14 cellular contexts compared by ENCODE assay signal in genomic region chr5:136123236-136123768, GRCh38. TPM values are rescaled to one million over a fixed set of nuclear protein-coding genes. Genes with fewer than 3 reads are reported as not detected.
DNase-seq lines count a peak whose midpoint lies in the region; ATAC-seq and TF ChIP-seq lines count a peak whose summit lies in the region.
"Had no signal": no experiment of that assay in that cellular context is flagged by ENCODE, and none has a peak within 500 bp of the region (broad histone marks: within the 10 kb centered on the region; RNA-seq: fewer than 3 reads in every experiment).

No MANE protein-coding gene starts in this region.

- ATAC-seq in RWPE2 (ENCODE audit: low read depth), result peak; percentile 95
- ATAC-seq in naive thymus-derived CD8-positive, alpha-beta T cell, result no peak
- no peak for ATAC-seq in HG03095 (IDR thresholded peaks at IDR 0.05; ENCODE audit: unreplicated experiment)
- ATAC-seq: heart right ventricle had no signal

- H3K27me3 ChIP-seq in RWPE2 (ENCODE audit: insufficient read depth, poor library complexity, severe bottlenecking) (no peaks in the 10 kb centered on the region), dorsolateral prefrontal cortex (peaks cover 0 to 6% (median 0%) of the 10 kb centered on the region in 45 donors)
- H3K27me3 ChIP-seq: BLaER1, sigmoid colon, SJCRH30 had no signal

- no peak overlapping the region for H3K4me3 ChIP-seq in RWPE2 (ENCODE audit: severe bottlenecking)
- no peak overlapping the region for H3K4me3 ChIP-seq in dorsolateral prefrontal cortex
- H3K4me3 ChIP-seq: BLaER1, coronary artery, heart right ventricle, sigmoid colon, SJCRH30 had no signal

- no peaks in the 10 kb centered on the region for H3K36me3 ChIP-seq in RWPE2 (ENCODE audit: low read depth)
- H3K36me3 ChIP-seq: BLaER1, heart right ventricle, sigmoid colon, SJCRH30 had no signal

- BruUV-seq in Calu3 (replicated peaks; lab: Mats Ljungman, UMichigan), result no TSS peak

- peaks cover 12% of the 10 kb centered on the region for H3K4me1 ChIP-seq in RWPE2 (ENCODE audit: insufficient read depth, poor library complexity, severe bottlenecking)

- H3K36me3 Mint-ChIP-seq in Calu3 (ENCODE audit: insufficient read depth, unreplicated experiment), result peaks cover 4% of the 10 kb centered on the region
- no peaks in the 10 kb centered on the region for H3K36me3 Mint-ChIP-seq in naive thymus-derived CD8-positive, alpha-beta T cell

- H3K27ac Mint-ChIP-seq in Calu3 (ENCODE audit: unreplicated experiment), result peak overlapping the region; percentile 97
- no peak overlapping the region for H3K27ac Mint-ChIP-seq in naive thymus-derived CD8-positive, alpha-beta T cell

- CTCF ChIA-PET in Calu3 (lab: Charles Lee), result interaction anchor here (0.6 to 2.4 kb wide), 12 partner anchors 9 to 92 kb away, joined by 3 to 15 read pairs (median 4); partner anchors contain the start of gene SMAD5

- TF ChIP-seq CTCF in Calu3 (IDR thresholded peaks at IDR 0.05; ENCODE audit: unreplicated experiment) (no peak), RWPE2 (IDR thresholded peaks at IDR 0.05; ENCODE audit: poor library complexity, severe bottlenecking) (no peak), dorsolateral prefrontal cortex (IDR thresholded peaks at IDR 0.05 in 54 of 56, conservative IDR thresholded peaks at IDR 0.05 in 2 of 56; ENCODE audit: low read depth in 1 of 56, partially characterized antibody in 56 of 56) (no peak)

- H3K4me3 Mint-ChIP-seq in Calu3 (ENCODE audit: low read depth, unreplicated experiment), result peak overlapping the region; percentile 56
- no peak overlapping the region for H3K4me3 Mint-ChIP-seq in naive thymus-derived CD8-positive, alpha-beta T cell

- H3K27me3 Mint-ChIP-seq in Calu3 (ENCODE audit: unreplicated experiment), result no peaks in the 10 kb centered on the region
- H3K27me3 Mint-ChIP-seq in naive thymus-derived CD8-positive, alpha-beta T cell, result peaks cover 13 to 60% (median 27%) of the 10 kb centered on the region in 5 donors

- intact Hi-C loops in Calu3 (cut with micrococcal nuclease; ENCODE audit: unreplicated experiment) (loop anchor here (2.0 to 5.0 kb wide), 2 partner anchors 29 to 41 kb away; no protein-coding TSS in a partner anchor), dorsolateral prefrontal cortex (cut with DNase I) (no loop called here)

- no peaks in the 10 kb centered on the region for H3K9me3 ChIP-seq in RWPE2 (ENCODE audit: severe bottlenecking)
- H3K9me3 ChIP-seq: BLaER1, heart right ventricle, sigmoid colon, SJCRH30 had no signal

- peaks cover 48% of the 10 kb centered on the region for H3K4me1 Mint-ChIP-seq in Calu3 (ENCODE audit: low read depth, unreplicated experiment)
- H3K4me1 Mint-ChIP-seq in naive thymus-derived CD8-positive, alpha-beta T cell, result no peaks in the 10 kb centered on the region

- H3K27ac ChIP-seq in RWPE2 (ENCODE audit: poor library complexity, severe bottlenecking) (peak overlapping the region; percentile 25), dorsolateral prefrontal cortex (no peak overlapping the region)
- H3K27ac ChIP-seq: BLaER1, coronary artery, heart right ventricle, sigmoid colon, SJCRH30 had no signal

- peaks cover 8% of the 10 kb centered on the region for H3K9me3 Mint-ChIP-seq in Calu3 (ENCODE audit: low read depth, unreplicated experiment)
- H3K9me3 Mint-ChIP-seq in naive thymus-derived CD8-positive, alpha-beta T cell, result peaks cover 0 to 2% (median 0%) of the 10 kb centered on the region in 9 donors

- DNase-seq in Calu3, result peak; percentile 70
- DNase-seq in NCI-H128 (lab: John Stamatoyannopoulos, UW; ENCODE audit: unreplicated experiment), result peak; percentile 28
- DNase-seq in RWPE2 (ENCODE audit: low spot score), result no peak
- DNase-seq in kidney glomerular epithelial cell (lab: John Stamatoyannopoulos, UW), result peak; percentile 91
- no peak for DNase-seq in naive thymus-derived CD8-positive, alpha-beta T cell
- DNase-seq in dorsolateral prefrontal cortex, result no peak
- no peak for DNase-seq in GM19238 (ENCODE audit: insufficient read length, low spot score)
- DNase-seq: activated effector memory CD4-positive, alpha-beta T cell treated with anti-CD3 and anti-CD28 coated beads, Interleukin-2, amount 50 U/mL, for 16 hours; heart right ventricle; sigmoid colon had no signal

- POLR2A ChIA-PET in naive thymus-derived CD8-positive, alpha-beta T cell (lab: Charles Lee), result no interaction called here

RNA-seq across cellular contexts. Expression of gene SMAD5, which starts 9.3 kb away (rescaled TPM):
- total RNA-seq in Calu3 (2022), result 93.1 and 94.2 TPM in 2 replicates
- total RNA-seq in naive thymus-derived CD8-positive, alpha-beta T cell, result 10 to 100 TPM; 20.0 to 21.5 TPM
- polyA plus RNA-seq in naive thymus-derived CD8-positive, alpha-beta T cell, result 10 to 100 TPM; 10.8 to 17.2 (median 14.7) TPM
- 100 to 1,000 TPM in 1 of 120 experiments, 10 to 100 TPM in 119; 45.2 to 109 (median 65.1) TPM for total RNA-seq in dorsolateral prefrontal cortex

Comparison
In these comparisons a context has a peak if more than half of its experiments do, and no peak if none do; other contexts are left out.
1. DNase-seq: peak in Calu3 (single experiment), NCI-H128 (single experiment) and kidney glomerular epithelial cell (single experiment); none in RWPE2 (single experiment), naive thymus-derived CD8-positive, alpha-beta T cell (0 of 10), dorsolateral prefrontal cortex (0 of 10) and GM19238 (single experiment).